8 cellular contexts compared by ENCODE assay signal in genomic region chr20:46520976-46521579, GRCh38. TPM values are rescaled to one million over a fixed set of nuclear protein-coding genes. Genes with fewer than 3 reads are reported as not detected.
DNase-seq lines count a peak whose midpoint lies in the region; ATAC-seq and TF ChIP-seq lines count a peak whose summit lies in the region.

No MANE protein-coding gene starts in this region.

- H3K9me3 ChIP-seq in AG04450 (ENCODE audit: control insufficient read depth, insufficient read depth, low read length) (no peaks in the 10 kb centered on the region), mesenchymal stem cell (ENCODE audit: control insufficient read depth, low read length) (no peaks in the 10 kb centered on the region)

- no peak overlapping the region for H3K18ac ChIP-seq in mesenchymal stem cell (ENCODE audit: low read depth in 1 of 2, low read length in 2 of 2)

- no peak overlapping the region for H3K9ac ChIP-seq in mesenchymal stem cell (ENCODE audit: low read length)

- WGBS in mesenchymal stem cell = 29% methylated on average over 4 of the region's 4 CpGs

- TF ChIP-seq CTCF in AG04450 (IDR thresholded peaks at IDR 0.05; ENCODE audit: low read depth, low read length) = peak; percentile 74

- H2BK5ac ChIP-seq in mesenchymal stem cell (ENCODE audit: low read depth, low read length, poor library complexity, severe bottlenecking) = no peak overlapping the region

- POLR2A ChIA-PET in AG04450 (lab: Yijun Ruan, JAX) = no interaction called here

- no peak overlapping the region for H4K91ac ChIP-seq in mesenchymal stem cell (ENCODE audit: low read length)

- H3K27ac ChIP-seq in AG04450 (ENCODE audit: low read depth, low read length) (no peak overlapping the region), mesenchymal stem cell (ENCODE audit: low read length, poor library complexity, severe bottlenecking) (no peak overlapping the region)

- H3K79me1 ChIP-seq in mesenchymal stem cell (replicated peaks; ENCODE audit: low read length, poor library complexity, severe bottlenecking) = no peaks in the 10 kb centered on the region

- ATAC-seq in GM18511 (IDR thresholded peaks at IDR 0.05; ENCODE audit: unreplicated experiment) = no peak

- H3K27me3 ChIP-seq in AG04450 (ENCODE audit: control insufficient read depth, insufficient read depth, low read length) = no peaks in the 10 kb centered on the region
- H3K27me3 ChIP-seq in mesenchymal stem cell (ENCODE audit: control insufficient read depth in 1 of 2, insufficient read depth in 1 of 2, low read length in 2 of 2) = peaks cover 14 to 24% of the 10 kb centered on the region in 2 experiments

- DNase-seq in AG04450 (ENCODE audit: low read depth, low spot score) = peak; percentile 32
- DNase-seq in GM19238 (ENCODE audit: insufficient read length, low spot score) = peak; percentile 31
- peak; percentile 30 for DNase-seq in NCI-H2196 treated with DMSO at 0.1 percent for 48 hours (lab: John Stamatoyannopoulos, UW; ENCODE audit: unreplicated experiment)
- peak; percentile 8 to 11 for DNase-seq in activated CD4-positive, alpha-beta T cell treated with anti-CD3 and anti-CD28 coated beads for 4 hours
- DNase-seq in ecto neural progenitor cell (ENCODE audit: low spot score) = peak; percentile 77
- peak; percentile 63 for DNase-seq in mesenchymal stem cell
- peak; percentile 23 for DNase-seq in stimulated activated naive CD4-positive, alpha-beta T cell treated with Interleukin-2 at 50 U/mL for 16 hours (lab: John Stamatoyannopoulos, UW)

- H3K36me3 ChIP-seq in mesenchymal stem cell (ENCODE audit: control insufficient read depth in 1 of 2, insufficient read depth in 2 of 2, low read depth in 1 of 2, low read length in 2 of 2) = no peaks in the 10 kb centered on the region

- no peak overlapping the region for H4K8ac ChIP-seq in mesenchymal stem cell (ENCODE audit: low read length)

- CTCF ChIA-PET in AG04450 (lab: Charles Lee) = interaction anchor here (0.6 to 6.6 kb wide), 3 partner anchors 161 to 174 kb away, joined by 3 to 43 read pairs (median 3); no protein-coding TSS in a partner anchor

- H2AFZ ChIP-seq in mesenchymal stem cell (ENCODE audit: low read depth, low read length) = no peak overlapping the region

- H3K4me3 ChIP-seq in AG04450 (ENCODE audit: low read depth, low read length) (no peak overlapping the region), mesenchymal stem cell (ENCODE audit: insufficient read depth in 1 of 2, low read depth in 1 of 2, low read length in 2 of 2) (no peak overlapping the region)

- no peak overlapping the region for H2BK120ac ChIP-seq in mesenchymal stem cell (ENCODE audit: low read depth, low read length)

- H3K4me2 ChIP-seq in mesenchymal stem cell (ENCODE audit: low read length, poor library complexity, severe bottlenecking) = no peak overlapping the region

- no peak overlapping the region for H2BK12ac ChIP-seq in mesenchymal stem cell (ENCODE audit: low read length in 2 of 2)

- no peaks in the 10 kb centered on the region for H3K4me1 ChIP-seq in mesenchymal stem cell (ENCODE audit: control insufficient read depth, insufficient read depth, low read depth, low read length)

- H2AK5ac ChIP-seq in mesenchymal stem cell (ENCODE audit: low read length, severe bottlenecking) = no peak overlapping the region

- no peak overlapping the region for H3K14ac ChIP-seq in mesenchymal stem cell (ENCODE audit: low read length in 2 of 2)

- H3K4ac ChIP-seq in mesenchymal stem cell (ENCODE audit: low read depth in 1 of 2, low read length in 2 of 2) = no peak overlapping the region

- no peak overlapping the region for H2BK15ac ChIP-seq in mesenchymal stem cell (ENCODE audit: low read depth, poor library complexity, severe bottlenecking)

- no peak overlapping the region for H3K23ac ChIP-seq in mesenchymal stem cell (ENCODE audit: low read length in 2 of 2)

RNA-seq across cellular contexts. Expression of gene ZNF334, which starts 7.7 kb away (rescaled TPM):
- polyA plus RNA-seq in AG04450 (2011; rRNA removed) = 3.3 and 4.0 TPM in 2 replicates
- 1.8 and 2.7 TPM in 2 replicates for polyA minus RNA-seq in AG04450 (2011; rRNA and poly(A)+ RNA removed)
- 2.8 TPM for polyA plus RNA-seq in mesenchymal stem cell (2013, experiment 1 of 2)
- 2.6 TPM for polyA plus RNA-seq in mesenchymal stem cell (2013, experiment 2 of 2)

RNA-seq across cellular contexts. Expression of gene OCSTAMP, which starts 29.4 kb away (rescaled TPM):
- polyA plus RNA-seq in AG04450 (2011; rRNA removed) = not detected in 2 replicates
- polyA minus RNA-seq in AG04450 (2011; rRNA and poly(A)+ RNA removed) = not detected in 2 replicates
- polyA plus RNA-seq in mesenchymal stem cell (2013, experiment 1 of 2) = not detected
- polyA plus RNA-seq in mesenchymal stem cell (2013, experiment 2 of 2) = not detected

Comparison
In these comparisons a context has a peak if more than half of its experiments do, and no peak if none do; other contexts are left out.
1. DNase-seq: peak in every context shown above with its lines; median percentile 77 in ecto neural progenitor cell; 63 in mesenchymal stem cell; 32 in AG04450; 31 in GM19238; 30 in NCI-H2196 treated with DMSO at 0.1 percent for 48 hours; 23 in stimulated activated naive CD4-positive, alpha-beta T cell treated with Interleukin-2 at 50 U/mL for 16 hours; 10 in activated CD4-positive, alpha-beta T cell treated with anti-CD3 and anti-CD28 coated beads for 4 hours.